In the genomic region with DNA sequence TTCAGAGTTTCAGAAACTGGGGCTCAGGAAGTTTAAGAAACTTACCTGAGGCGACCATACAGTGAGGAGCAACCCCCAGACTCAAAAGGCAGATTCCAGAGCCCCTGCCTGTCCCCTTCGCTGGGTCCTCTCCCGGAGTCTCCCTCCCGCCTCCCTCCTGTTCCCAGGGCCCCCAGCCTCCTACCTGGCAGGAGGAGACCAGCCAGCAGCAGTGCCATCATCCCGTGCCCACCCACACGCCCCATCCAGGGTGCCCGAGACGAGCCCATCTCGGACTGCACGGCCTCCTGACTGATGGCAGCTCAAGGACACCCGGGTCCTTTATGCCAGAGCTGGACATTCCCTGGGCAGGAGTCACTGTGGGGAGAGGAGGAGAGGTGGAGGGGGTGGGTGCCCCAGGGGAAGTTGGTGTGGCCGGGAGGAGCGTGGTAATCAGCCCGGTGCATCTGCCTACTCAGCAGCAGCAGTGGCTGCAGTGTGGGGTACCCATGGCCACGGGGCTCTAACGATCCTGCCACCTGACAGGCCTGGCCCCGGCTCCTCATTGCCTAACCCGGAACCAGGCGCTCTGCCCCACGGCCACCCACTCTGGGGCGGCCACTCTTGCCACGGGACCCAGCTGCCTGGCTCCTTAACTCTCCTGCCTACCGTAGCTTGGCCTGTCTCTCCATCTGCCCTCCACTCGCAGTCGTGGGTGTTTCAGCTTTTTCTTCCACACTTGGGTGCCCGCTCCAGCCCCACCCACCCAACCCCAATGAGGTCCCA, we compare ENCODE assay signal across 22 cellular contexts. TPM values are rescaled to one million over a fixed set of nuclear protein-coding genes. Genes with fewer than 3 reads are reported as not detected.
"Had no signal": no experiment of that assay in that cellular context is flagged by ENCODE, and none has a peak within 500 bp of the region (broad histone marks: within the 10 kb centered on the region; RNA-seq: fewer than 3 reads in every experiment).

A gene with protein sequence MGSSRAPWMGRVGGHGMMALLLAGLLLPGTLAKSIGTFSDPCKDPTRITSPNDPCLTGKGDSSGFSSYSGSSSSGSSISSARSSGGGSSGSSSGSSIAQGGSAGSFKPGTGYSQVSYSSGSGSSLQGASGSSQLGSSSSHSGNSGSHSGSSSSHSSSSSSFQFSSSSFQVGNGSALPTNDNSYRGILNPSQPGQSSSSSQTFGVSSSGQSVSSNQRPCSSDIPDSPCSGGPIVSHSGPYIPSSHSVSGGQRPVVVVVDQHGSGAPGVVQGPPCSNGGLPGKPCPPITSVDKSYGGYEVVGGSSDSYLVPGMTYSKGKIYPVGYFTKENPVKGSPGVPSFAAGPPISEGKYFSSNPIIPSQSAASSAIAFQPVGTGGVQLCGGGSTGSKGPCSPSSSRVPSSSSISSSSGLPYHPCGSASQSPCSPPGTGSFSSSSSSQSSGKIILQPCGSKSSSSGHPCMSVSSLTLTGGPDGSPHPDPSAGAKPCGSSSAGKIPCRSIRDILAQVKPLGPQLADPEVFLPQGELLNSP (minus strand): TSS at position 296 of the 765 bp plus-strand sequence. CDS start 27 bp downstream, at position 269.

- DNase-seq: activated CD4-positive, alpha-beta memory T cell treated with anti-CD3 and anti-CD28 coated beads for 36 hours; activated CD4-positive, alpha-beta T cell treated with anti-CD3 and anti-CD28 coated beads, Interleukin-2, amount 10 ng/mL, durations not matched to agents 7 days and 5 days; activated CD4-positive, CD25-positive, alpha-beta regulatory T cell; activated CD8-positive, alpha-beta memory T cell treated with anti-CD3 and anti-CD28 coated beads for 24 hours; activated gamma-delta T cell; activated naive CD4-positive, alpha-beta T cell treated with anti-CD3 and anti-CD28 coated beads for 36 hours; activated T-cell treated with anti-CD3 and anti-CD28 coated beads, Interleukin-2, amount 50 U/mL, for 4 hours; amygdala; Karpas-422; NCI-H1105 treated with DMSO at 0.1 percent for 48 hours; NCI-H1436 treated with DMSO at 0.1 percent for 48 hours; NCI-H187; NCI-H2081; NCI-H510A treated with DMSO at 0.1 percent for 48 hours; NCI-H69; NK-92 treated with Interleukin-12 subunit alpha and Interleukin-12 subunit beta, amount 100 ng/mL, for 24 hours; PC-3; T-cell had no signal

- H3K4me3 ChIP-seq: cardiac muscle cell, K562, SK-N-MC had no signal

- H3K27ac ChIP-seq: cardiac muscle cell, SK-N-MC had no signal

- H3K36me3 ChIP-seq: cardiac muscle cell had no signal

- ATAC-seq: activated T-cell treated with anti-CD3 and anti-CD28 coated beads, Interleukin-2, amount 50 U/mL, for 4 hours; K562; PC-3; T-cell had no signal

- H3K27me3 ChIP-seq: cardiac muscle cell had no signal

RNA-seq across cellular contexts. Expression of the gene that starts here (rescaled TPM):
- total RNA-seq: activated CD4-positive, alpha-beta memory T cell treated with anti-CD3 and anti-CD28 coated beads for 36 hours; activated CD4-positive, alpha-beta T cell treated with anti-CD3 and anti-CD28 coated beads, Interleukin-2, amount 10 ng/mL, durations not matched to agents 7 days and 5 days; activated naive CD4-positive, alpha-beta T cell treated with anti-CD3 and anti-CD28 coated beads for 36 hours; activated T-cell treated with anti-CD3 and anti-CD28 coated beads, Interleukin-2, amount 50 U/mL, for 4 hours; cardiac muscle cell; K562; T-cell; T-helper 2 cell treated with Interferon-gamma antibody and Interleukin-4, amounts not matched to agents 100 ng/mL and 5 ng/mL, for 36 hours had no signal
- polyA plus RNA-seq: cardiac muscle cell, K562 had no signal
